Comparison of ENCODE assay signal across 18 cellular contexts in genomic region chr4:181427076-181427475, GRCh38.
"Had no signal": no experiment of that assay in that cellular context is flagged by ENCODE, and none has a peak within 500 bp of the region (broad histone marks: within the 10 kb centered on the region; RNA-seq: fewer than 3 reads in every experiment).

No MANE protein-coding gene starts in this region.

- H3K9ac ChIP-seq: KMS-11 had no signal

- H3K4me3 ChIP-seq: K562 had no signal

- H3K27ac ChIP-seq: KMS-11, RWPE1 had no signal

- DNase-seq: Kasumi-1, MM.1S, NCI-H1092 treated with DMSO at 0.1 percent for 48 hours, NCI-H1436, NCI-H187, NCI-H2029, NCI-H2081 treated with DMSO at 0.1 percent for 48 hours, NCI-H2171, NCI-H226, NCI-H446, NCI-H510A, NCI-H524 treated with DMSO at 0.1 percent for 48 hours, NCI-H774, PC-3, SHP77 had no signal

- H3K4me2 ChIP-seq: KMS-11 had no signal
